Comparison of ENCODE assay signal across 9 cellular contexts in genomic region chr10:50554995-50555568, GRCh38.
A peak's percentile ranks its signal among the peaks of the same experiment; 100 is the strongest.
DNase-seq lines count a peak whose midpoint lies in the region; ATAC-seq and TF ChIP-seq lines count a peak whose summit lies in the region.
"Had no signal": no experiment of that assay in that cellular context is flagged by ENCODE, and none has a peak within 500 bp of the region (broad histone marks: within the 10 kb centered on the region; RNA-seq: fewer than 3 reads in every experiment).

No MANE protein-coding gene starts in this region.

- TF ChIP-seq POLR2A in erythroblast (IDR thresholded peaks at IDR 0.05; ENCODE audit: low read length): peak; percentile 22

- H3K79me2 ChIP-seq in MM.1S (ENCODE audit: low read length) (peaks cover 60% of the 10 kb centered on the region), osteoblast (ENCODE audit: insufficient read depth, low read length) (peaks cover 20% of the 10 kb centered on the region)

- no peaks in the 10 kb centered on the region for H3K9me2 ChIP-seq in MM.1S (replicated peaks; ENCODE audit: insufficient read depth, low read length)

- no peaks in the 10 kb centered on the region for H3K9me3 ChIP-seq in MM.1S (replicated peaks; ENCODE audit: insufficient read depth, low read length)
- H3K9me3 ChIP-seq in osteoblast (ENCODE audit: low read depth, low read length): no peaks in the 10 kb centered on the region

- no peaks in the 10 kb centered on the region for H3K27me3 ChIP-seq in MM.1S (replicated peaks; ENCODE audit: insufficient read depth, low read length)
- no peaks in the 10 kb centered on the region for H3K27me3 ChIP-seq in osteoblast (ENCODE audit: insufficient read depth, low read length)

- no peaks in the 10 kb centered on the region for H3K36me3 ChIP-seq in MM.1S (replicated peaks; ENCODE audit: insufficient read depth, low read length)
- no peaks in the 10 kb centered on the region for H3K36me3 ChIP-seq in osteoblast (ENCODE audit: insufficient read depth, low read length)

- TF ChIP-seq CTCF in MM.1S (IDR thresholded peaks at IDR 0.05; ENCODE audit: low read length) (no peak; the same call in 1 of the 2 replicates), osteoblast (IDR thresholded peaks at IDR 0.05; ENCODE audit: extremely low read depth, low read depth, low read length) (no peak)

- DNase-seq in EH (ENCODE audit: low read depth): peak; percentile 60
- peak; percentile 19 for DNase-seq in MM.1S
- peak; percentile 88 to 92 for DNase-seq in erythroblast (lab: John Stamatoyannopoulos, UW)
- peak; percentile 44 for DNase-seq in osteoblast (ENCODE audit: insufficient read length, low spot score, missing footprints)
- DNase-seq in activated T-cell treated with anti-CD3 and anti-CD28 coated beads, Interleukin-2, amount 50 U/mL, for 1 hour: no peak
- no peak for DNase-seq in NCI-H446 treated with DMSO at 0.1 percent for 48 hours (lab: John Stamatoyannopoulos, UW)
- DNase-seq: T1000 had no signal

- no peak for ATAC-seq in HG03097 (IDR thresholded peaks at IDR 0.05; ENCODE audit: low FRiP score, unreplicated experiment)
- no peak for ATAC-seq in HG03378 (IDR thresholded peaks at IDR 0.05; ENCODE audit: unreplicated experiment)

- no peak overlapping the region for H3K27ac ChIP-seq in MM.1S (ENCODE audit: low read length)
- peak overlapping the region; percentile 43 for H3K27ac ChIP-seq in osteoblast (ENCODE audit: low read depth, low read length)

- H3K4me2 ChIP-seq in MM.1S (ENCODE audit: low read depth, low read length) (no peak overlapping the region), osteoblast (ENCODE audit: insufficient read depth, low read length) (peak overlapping the region; percentile 21)

- H2AFZ ChIP-seq in MM.1S (ENCODE audit: low read length) (no peak overlapping the region), osteoblast (ENCODE audit: low read length) (no peak overlapping the region)

- no peak overlapping the region for H3K9ac ChIP-seq in MM.1S (ENCODE audit: low read length)

- no peaks in the 10 kb centered on the region for H3K4me1 ChIP-seq in MM.1S (ENCODE audit: low read length)
- H3K4me1 ChIP-seq in osteoblast (ENCODE audit: insufficient read depth, low read length): peaks cover 48% of the 10 kb centered on the region

- H4K20me1 ChIP-seq in MM.1S (ENCODE audit: insufficient read depth, low read length) (no peaks in the 10 kb centered on the region), osteoblast (ENCODE audit: insufficient read depth, low read length) (peaks cover 5% of the 10 kb centered on the region)

- H3F3A ChIP-seq in MM.1S (ENCODE audit: insufficient read depth, low read length): no peaks in the 10 kb centered on the region

- H3K4me3 ChIP-seq in MM.1S (ENCODE audit: low read length) (no peak overlapping the region), osteoblast (ENCODE audit: insufficient read depth, low read length) (no peak overlapping the region)

Comparison
In these comparisons a context has a peak if more than half of its experiments do, and no peak if none do; other contexts are left out.
1. DNase-seq: peak in EH (single experiment), MM.1S (single experiment), erythroblast (2 of 2) and osteoblast (single experiment); none in activated T-cell treated with anti-CD3 and anti-CD28 coated beads, Interleukin-2, amount 50 U/mL, for 1 hour (single experiment) and NCI-H446 treated with DMSO at 0.1 percent for 48 hours (single experiment).